In genomic region chr2:25314514-25315315, GRCh38 we compare ENCODE assay signal across 1 cellular context.
A peak's percentile ranks its signal among the peaks of the same experiment; 100 is the strongest.
TF ChIP-seq lines count a peak whose summit lies in the region.

No MANE protein-coding gene starts in this region.

TF ChIP-seq in H1, 55 proteins besides CTCF, POLR2A, EP300 and RAD21 (continued from another document):
- TF ChIP-seq HDAC2 (IDR thresholded peaks at IDR 0.05; ENCODE audit: borderline replicate concordance in 1 of 2, low read depth in 2 of 2, low read length in 2 of 2) (no peak), POU5F1 (IDR thresholded peaks at IDR 0.05; ENCODE audit: low read depth, low read length) (no peak), RBBP5 (IDR thresholded peaks at IDR 0.05; ENCODE audit: borderline replicate concordance, low read depth, low read length) (peak; percentile 86; the same call in 1 of the 2 replicates), NRF1 (IDR thresholded peaks at IDR 0.05; ENCODE audit: low read depth, low read length) (no peak), SAP30 (IDR thresholded peaks at IDR 0.05; ENCODE audit: insufficient read depth, insufficient replicate concordance, low read length) (no peak), MAX (IDR thresholded peaks at IDR 0.05) (peak; percentile 66), BCL11A (IDR thresholded peaks at IDR 0.05; ENCODE audit: low read depth in 2 of 2, low read length in 2 of 2) (no peak), CREB1 (IDR thresholded peaks at IDR 0.05) (no peak), ATF3 (IDR thresholded peaks at IDR 0.05; ENCODE audit: insufficient read depth, low read depth, low read length) (no peak), TCF12 (IDR thresholded peaks at IDR 0.05; ENCODE audit: low read depth, low read length) (0 out of 2 replicates have a peak, but pooled peaks have one; percentile 45), FOSL1 (IDR thresholded peaks at IDR 0.05; ENCODE audit: insufficient read depth, low read depth, low read length) (peak; percentile 41; the same call in 1 of the 2 replicates), GABPA (IDR thresholded peaks at IDR 0.05; ENCODE audit: borderline replicate concordance, insufficient read depth, low read length) (peak; percentile 63; the same call in 1 of the 2 replicates)
